19 cellular contexts compared by ENCODE assay signal in the genomic region with DNA sequence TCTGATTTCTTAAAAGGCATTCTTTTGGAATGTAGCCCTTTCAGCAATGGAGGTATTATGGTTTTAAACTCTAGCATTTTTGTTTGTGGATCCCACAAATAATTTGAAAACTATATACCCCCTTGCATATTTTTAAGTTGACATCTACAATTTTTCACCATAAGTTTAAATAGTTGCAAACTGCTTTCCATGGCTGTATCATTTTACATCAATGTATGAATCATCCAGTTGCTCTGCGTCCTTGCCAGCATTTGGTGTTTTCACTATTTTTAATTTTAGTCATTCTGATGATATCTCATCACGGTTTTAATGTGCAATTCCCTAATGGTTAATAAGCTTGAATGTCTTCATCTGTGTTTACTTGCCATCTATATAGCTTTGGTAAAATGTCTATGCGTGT. TPM values are rescaled to one million over a fixed set of nuclear protein-coding genes. Genes with fewer than 3 reads are reported as not detected.
DNase-seq lines count a peak whose midpoint lies in the region; ATAC-seq and TF ChIP-seq lines count a peak whose summit lies in the region.
"Had no signal": no experiment of that assay in that cellular context is flagged by ENCODE, and none has a peak within 500 bp of the region (broad histone marks: within the 10 kb centered on the region; RNA-seq: fewer than 3 reads in every experiment).

No MANE protein-coding gene starts in this region.

- H3K36me3 Mint-ChIP-seq in activated T-cell treated with anti-CD3 and anti-CD28 coated beads, Interleukin-2, amount 50 U/mL, for 24 hours (ENCODE audit: low read depth): peaks cover 2% of the 10 kb centered on the region
- peaks cover 2% of the 10 kb centered on the region for H3K36me3 Mint-ChIP-seq in T-helper 17 cell (ENCODE audit: low read depth)
- H3K36me3 Mint-ChIP-seq: activated CD4-positive, alpha-beta memory T cell treated with anti-CD3 and anti-CD28 coated beads for 36 hours had no signal

- no peak for ATAC-seq in T-helper 17 cell
- ATAC-seq: foreskin keratinocyte had no signal

- no peaks in the 10 kb centered on the region for H3K9me3 Mint-ChIP-seq in activated T-cell treated with anti-CD3 and anti-CD28 coated beads, Interleukin-2, amount 50 U/mL, for 24 hours
- H3K9me3 Mint-ChIP-seq: activated CD4-positive, alpha-beta memory T cell treated with anti-CD3 and anti-CD28 coated beads for 36 hours had no signal

- TF ChIP-seq CTCF in cardiac fibroblast (IDR thresholded peaks at IDR 0.05; ENCODE audit: low read depth, low read length): no peak

- H3K27ac Mint-ChIP-seq in activated T-cell treated with anti-CD3 and anti-CD28 coated beads, Interleukin-2, amount 50 U/mL, for 24 hours: no peak overlapping the region
- no peak overlapping the region for H3K27ac Mint-ChIP-seq in T-helper 17 cell
- H3K27ac Mint-ChIP-seq: activated CD4-positive, alpha-beta memory T cell treated with anti-CD3 and anti-CD28 coated beads for 36 hours had no signal

- no peaks in the 10 kb centered on the region for H3K27me3 Mint-ChIP-seq in activated T-cell treated with anti-CD3 and anti-CD28 coated beads, Interleukin-2, amount 50 U/mL, for 24 hours
- no peaks in the 10 kb centered on the region for H3K27me3 Mint-ChIP-seq in T-helper 17 cell
- H3K27me3 Mint-ChIP-seq: activated CD4-positive, alpha-beta memory T cell treated with anti-CD3 and anti-CD28 coated beads for 36 hours had no signal

- no peaks in the 10 kb centered on the region for H3K36me3 ChIP-seq in MG63
- H3K36me3 ChIP-seq: spleen had no signal

- peaks cover 63% of the 10 kb centered on the region for H3K4me1 Mint-ChIP-seq in activated T-cell treated with anti-CD3 and anti-CD28 coated beads, Interleukin-2, amount 50 U/mL, for 24 hours (ENCODE audit: low read depth)
- H3K4me1 Mint-ChIP-seq in T-helper 17 cell: peaks cover 28% of the 10 kb centered on the region

- H3K4me3 Mint-ChIP-seq in activated T-cell treated with anti-CD3 and anti-CD28 coated beads, Interleukin-2, amount 50 U/mL, for 24 hours: peak overlapping the region; percentile 10
- no peak overlapping the region for H3K4me3 Mint-ChIP-seq in T-helper 17 cell
- H3K4me3 Mint-ChIP-seq: activated CD4-positive, alpha-beta memory T cell treated with anti-CD3 and anti-CD28 coated beads for 36 hours had no signal

- no peak for DNase-seq in activated T-cell treated with anti-CD3 and anti-CD28 coated beads, Interleukin-2, amount 50 U/mL, for 24 hours
- DNase-seq in activated T-cell treated with anti-CD3 and anti-CD28 coated beads, Interleukin-2, amount 50 U/mL, for 1 hour: no peak
- DNase-seq in MG63: peak; percentile 47
- DNase-seq in cardiac fibroblast (ENCODE audit: low read depth in 2 of 2): peak; percentile 47 to 66
- peak; percentile 41 for DNase-seq in iris pigment epithelial cell (ENCODE audit: low read depth)
- no peak for DNase-seq in SK-N-DZ (ENCODE audit: low spot score)
- DNase-seq in T-helper 17 cell: no peak
- no peak for DNase-seq in C1 segment of cervical spinal cord (lab: John Stamatoyannopoulos, UW)
- DNase-seq: activated CD4-positive, alpha-beta memory T cell treated with anti-CD3 and anti-CD28 coated beads for 36 hours; activated naive CD4-positive, alpha-beta T cell treated with anti-CD3 and anti-CD28 coated beads, Interleukin-2, amount 50 U/mL, for 16 hours; effector memory CD4-positive, alpha-beta T cell; GF-D8; kidney; NCI-H1092 treated with DMSO at 0.1 percent for 48 hours; NCI-H526; SHP77; spleen; stimulated activated CD4-positive, alpha-beta T cell treated with anti-CD3 and anti-CD28 coated beads, Interleukin-4, amount 100 ng/mL, for 4 hours had no signal

- H3K4me3 ChIP-seq in MG63 (no peak overlapping the region), cardiac fibroblast (replicated peaks in 1 of 2; ENCODE audit: low read depth in 2 of 2, low read length in 2 of 2) (no peak overlapping the region)
- H3K4me3 ChIP-seq: spleen had no signal

- no peaks in the 10 kb centered on the region for H3K9me3 ChIP-seq in MG63
- no peaks in the 10 kb centered on the region for H3K9me3 ChIP-seq in T-helper 17 cell (ENCODE audit: control insufficient read depth, low read length, poor library complexity, severe bottlenecking)
- H3K9me3 ChIP-seq: spleen had no signal

- no peaks in the 10 kb centered on the region for H3K27me3 ChIP-seq in MG63
- H3K27me3 ChIP-seq: foreskin keratinocyte, spleen had no signal

RNA-seq across cellular contexts. Expression of gene DIPK1A, which starts 20.7 kb away (rescaled TPM):
- total RNA-seq in MG63 (2014; rRNA removed; shearing (Covaris generic); ENCODE audit: low replicate concordance): 1.5 and 3.8 TPM in 2 replicates
- 8.2 and 10.8 TPM in 2 replicates for polyA plus RNA-seq in SK-N-DZ (2014; cell fraction: cytosol; rRNA removed)
- 3.0 and 6.4 TPM in 2 replicates for polyA plus RNA-seq in SK-N-DZ (2014; cell fraction: nucleus; rRNA removed)
- 1 to 10 TPM; 7.9 to 8.7 TPM for total RNA-seq in T-helper 17 cell

Comparison
In these comparisons a context has a peak if more than half of its experiments do, and no peak if none do; other contexts are left out.
1. DNase-seq: peak in MG63 (single experiment), cardiac fibroblast (2 of 2) and iris pigment epithelial cell (single experiment); none in activated T-cell treated with anti-CD3 and anti-CD28 coated beads, Interleukin-2, amount 50 U/mL, for 24 hours (single experiment), activated T-cell treated with anti-CD3 and anti-CD28 coated beads, Interleukin-2, amount 50 U/mL, for 1 hour (single experiment), SK-N-DZ (single experiment), T-helper 17 cell (0 of 3) and C1 segment of cervical spinal cord (0 of 14).